19 cellular contexts compared by ENCODE assay signal in the genomic region with DNA sequence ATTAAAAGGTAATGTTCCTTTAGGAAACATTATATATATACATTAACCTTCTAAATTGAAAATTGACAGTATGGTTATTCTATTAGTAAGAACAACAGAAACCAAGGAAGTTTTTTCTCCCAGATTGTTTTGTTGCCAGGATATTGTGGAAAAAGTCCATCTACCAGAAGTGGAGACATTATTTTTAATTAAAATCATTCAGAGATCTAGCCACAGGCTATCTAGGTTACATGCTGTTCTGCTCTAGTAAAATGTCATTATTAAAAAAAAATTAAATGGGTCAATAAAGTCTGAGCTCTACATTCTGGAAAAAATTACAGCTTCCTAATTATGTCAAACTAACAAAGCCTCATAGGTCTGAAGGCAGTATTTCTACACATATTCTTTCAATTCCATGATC.
A peak's percentile ranks its signal among the peaks of the same experiment; 100 is the strongest.
DNase-seq lines count a peak whose midpoint lies in the region; ATAC-seq and TF ChIP-seq lines count a peak whose summit lies in the region.
"Had no signal": no experiment of that assay in that cellular context is flagged by ENCODE, and none has a peak within 500 bp of the region (broad histone marks: within the 10 kb centered on the region; RNA-seq: fewer than 3 reads in every experiment).

No MANE protein-coding gene starts in this region.

- H3K4me1 ChIP-seq in SJCRH30 (peaks cover 21% of the 10 kb centered on the region), adrenal gland (replicated peaks in 1 of 2) (peaks cover 24 to 47% of the 10 kb centered on the region in 2 donors)
- H3K4me1 ChIP-seq: BLaER1 treated with 17β-estradiol and CSF1 and Interleukin-3, amounts not matched to agents 10 nM and 100 nM had no signal

- H3K9me3 ChIP-seq in SJCRH30 (replicated peaks) (no peaks in the 10 kb centered on the region), adrenal gland (replicated peaks in 1 of 3) (no peaks in the 10 kb centered on the region)

- DNase-seq in natural killer cell (no peak), SJCRH30 (no peak), adrenal gland (no peak), omental fat pad (ENCODE audit: low spot score) (no peak), middle frontal gyrus (ENCODE audit: extremely low spot score, low spot score) (no peak)
- no peak for DNase-seq in natural killer cell treated with Interleukin-12 subunit alpha and Interleukin-12 subunit beta and Interleukin-15 and Interleukin-18, amount 100 ng/mL, for 72 hours (ENCODE audit: low spot score)
- no peak for DNase-seq in stimulated activated effector memory CD8-positive, alpha-beta T cell treated with anti-CD3 and anti-CD28 coated beads, Interleukin-12 subunit alpha, Interleukin-12 subunit beta, amount 100 ng/mL, for 72 hours (ENCODE audit: low spot score in 2 of 2)
- DNase-seq: COR-L47, GDM1, GM23248, HCEC 1CT, Karpas-422, NCI-H1436, NCI-H1930, NCI-H226, NCI-H524, PC-9 had no signal

- peaks cover 12% of the 10 kb centered on the region for H3K36me3 Mint-ChIP-seq in natural killer cell
- H3K36me3 Mint-ChIP-seq in natural killer cell treated with Interleukin-12 subunit alpha and Interleukin-12 subunit beta and Interleukin-15 and Interleukin-18, amount 100 ng/mL, for 72 hours: peaks cover 23% of the 10 kb centered on the region
- peaks cover 47% of the 10 kb centered on the region for H3K36me3 Mint-ChIP-seq in stimulated activated effector memory CD8-positive, alpha-beta T cell treated with anti-CD3 and anti-CD28 coated beads, Interleukin-12 subunit alpha, Interleukin-12 subunit beta, amount 100 ng/mL, for 72 hours

- no peak for ATAC-seq in natural killer cell
- ATAC-seq in natural killer cell treated with Interleukin-12 subunit alpha and Interleukin-12 subunit beta and Interleukin-15 and Interleukin-18, amount 100 ng/mL, for 72 hours: no peak
- no peak for ATAC-seq in stimulated activated effector memory CD8-positive, alpha-beta T cell treated with anti-CD3 and anti-CD28 coated beads, Interleukin-12 subunit alpha, Interleukin-12 subunit beta, amount 100 ng/mL, for 72 hours
- no peak for ATAC-seq in omental fat pad (ENCODE audit: low FRiP score)

- H3K27ac Mint-ChIP-seq in natural killer cell: peak overlapping the region; percentile 86 to 92
- H3K27ac Mint-ChIP-seq in natural killer cell treated with Interleukin-12 subunit alpha and Interleukin-12 subunit beta and Interleukin-15 and Interleukin-18, amount 100 ng/mL, for 72 hours: peak overlapping the region in 1 of 2 donors; percentile 60
- peak overlapping the region; percentile 89 for H3K27ac Mint-ChIP-seq in stimulated activated effector memory CD8-positive, alpha-beta T cell treated with anti-CD3 and anti-CD28 coated beads, Interleukin-12 subunit alpha, Interleukin-12 subunit beta, amount 100 ng/mL, for 72 hours

- H3K27me3 Mint-ChIP-seq in natural killer cell (ENCODE audit: low read depth in 2 of 2): no peaks in the 10 kb centered on the region
- no peaks in the 10 kb centered on the region for H3K27me3 Mint-ChIP-seq in natural killer cell treated with Interleukin-12 subunit alpha and Interleukin-12 subunit beta and Interleukin-15 and Interleukin-18, amount 100 ng/mL, for 72 hours
- H3K27me3 Mint-ChIP-seq: IgD-negative memory B cell had no signal

- TF ChIP-seq POLR2A in adrenal gland (IDR thresholded peaks at IDR 0.05): no peak

- H3K9me3 Mint-ChIP-seq in natural killer cell: no peaks in the 10 kb centered on the region
- H3K9me3 Mint-ChIP-seq in natural killer cell treated with Interleukin-12 subunit alpha and Interleukin-12 subunit beta and Interleukin-15 and Interleukin-18, amount 100 ng/mL, for 72 hours: no peaks in the 10 kb centered on the region
- H3K9me3 Mint-ChIP-seq in stimulated activated effector memory CD8-positive, alpha-beta T cell treated with anti-CD3 and anti-CD28 coated beads, Interleukin-12 subunit alpha, Interleukin-12 subunit beta, amount 100 ng/mL, for 72 hours: no peaks in the 10 kb centered on the region

- peaks cover 26 to 30% of the 10 kb centered on the region in 2 donors for H3K4me1 Mint-ChIP-seq in natural killer cell
- peaks cover 14 to 15% of the 10 kb centered on the region in 2 donors for H3K4me1 Mint-ChIP-seq in natural killer cell treated with Interleukin-12 subunit alpha and Interleukin-12 subunit beta and Interleukin-15 and Interleukin-18, amount 100 ng/mL, for 72 hours (ENCODE audit: low read depth in 2 of 2)
- peaks cover 47% of the 10 kb centered on the region for H3K4me1 Mint-ChIP-seq in stimulated activated effector memory CD8-positive, alpha-beta T cell treated with anti-CD3 and anti-CD28 coated beads, Interleukin-12 subunit alpha, Interleukin-12 subunit beta, amount 100 ng/mL, for 72 hours

- no peak for TF ChIP-seq CTCF in natural killer cell (IDR thresholded peaks at IDR 0.05)
- no peak for TF ChIP-seq CTCF in adrenal gland (IDR thresholded peaks at IDR 0.05)
- TF ChIP-seq CTCF in omental fat pad (IDR thresholded peaks at IDR 0.05): no peak

- intact Hi-C loops in natural killer cell (cut with micrococcal nuclease): no loop called here
- intact Hi-C loops in adrenal gland (cut with DNase I): no loop called here

- H3K27ac ChIP-seq in SJCRH30 (peak overlapping the region; percentile 87), adrenal gland (peak overlapping the region; percentile 18 to 77 (median 58))
- H3K27ac ChIP-seq: BLaER1 treated with 17β-estradiol and CSF1 and Interleukin-3, amounts not matched to agents 10 nM and 100 nM; GM23248; PC-9 had no signal

- H3K36me3 ChIP-seq in SJCRH30 (peaks cover 10% of the 10 kb centered on the region), adrenal gland (replicated peaks in 1 of 2) (peaks cover 0 to 12% of the 10 kb centered on the region in 2 donors)

- H3K4me3 ChIP-seq in SJCRH30 (no peak overlapping the region), adrenal gland (peak overlapping the region in 1 of 4 donors; percentile 13)
- H3K4me3 ChIP-seq: BLaER1 treated with 17β-estradiol and CSF1 and Interleukin-3, amounts not matched to agents 10 nM and 100 nM; GM23248; PC-9 had no signal

- H3K27me3 ChIP-seq in SJCRH30 (no peaks in the 10 kb centered on the region), adrenal gland (no peaks in the 10 kb centered on the region)
- H3K27me3 ChIP-seq: BLaER1 treated with 17β-estradiol and CSF1 and Interleukin-3, amounts not matched to agents 10 nM and 100 nM had no signal

- no peak overlapping the region for H3K4me3 Mint-ChIP-seq in natural killer cell
- H3K4me3 Mint-ChIP-seq in natural killer cell treated with Interleukin-12 subunit alpha and Interleukin-12 subunit beta and Interleukin-15 and Interleukin-18, amount 100 ng/mL, for 72 hours: no peak overlapping the region
- peak overlapping the region; percentile 69 for H3K4me3 Mint-ChIP-seq in stimulated activated effector memory CD8-positive, alpha-beta T cell treated with anti-CD3 and anti-CD28 coated beads, Interleukin-12 subunit alpha, Interleukin-12 subunit beta, amount 100 ng/mL, for 72 hours
